Comparison of ENCODE assay signal across 8 cellular contexts in genomic region chr3:27533718-27534578, GRCh38. TPM values are rescaled to one million over a fixed set of nuclear protein-coding genes. Genes with fewer than 3 reads are reported as not detected.
DNase-seq lines count a peak whose midpoint lies in the region; ATAC-seq and TF ChIP-seq lines count a peak whose summit lies in the region.

No MANE protein-coding gene starts in this region.

- H3K27ac ChIP-seq in endodermal cell (ENCODE audit: low read depth, low read length), result no peak overlapping the region
- H3K27ac ChIP-seq in tibial artery, result peak overlapping the region; percentile 50 to 68

- CTCF ChIA-PET in activated B cell treated with CpG ODN at 0.5 μM for 24 hours (lab: Charles Lee), result no interaction called here

- intact Hi-C loops in activated B cell treated with CpG ODN at 0.5 μM for 24 hours (cut with micrococcal nuclease) (no loop called here), tibial artery (cut with DNase I; ENCODE audit: low total_unique reads) (loop anchor here (5.0 kb wide), 1 partner anchor 52 kb away; the partner anchor contains the start of gene SLC4A7)

- H3K9me3 Mint-ChIP-seq in activated B cell treated with CpG ODN at 0.5 μM for 24 hours (no peaks in the 10 kb centered on the region), endodermal cell (no peaks in the 10 kb centered on the region), mesothelial cell of epicardium (no peaks in the 10 kb centered on the region)

- H3K27me3 ChIP-seq in endodermal cell (ENCODE audit: control insufficient read depth, insufficient read depth, low read length, poor library complexity, severe bottlenecking) (no peaks in the 10 kb centered on the region), tibial artery (no peaks in the 10 kb centered on the region)

- H3K9ac ChIP-seq in endodermal cell (ENCODE audit: extremely low read depth, low read length, poor library complexity, severe bottlenecking), result no peak overlapping the region

- H3K4me3 Mint-ChIP-seq in activated B cell treated with CpG ODN at 0.5 μM for 24 hours, result peak overlapping the region; percentile 1
- peak overlapping the region; percentile 0 for H3K4me3 Mint-ChIP-seq in endodermal cell
- H3K4me3 Mint-ChIP-seq in mesothelial cell of epicardium, result no peak overlapping the region

- ATAC-seq in GM19025 (IDR thresholded peaks at IDR 0.05; ENCODE audit: low read depth, unreplicated experiment) (peak; percentile 79), activated B cell treated with CpG ODN at 0.5 μM for 24 hours (ENCODE audit: low read depth) (peak; percentile 37), HG03469 (IDR thresholded peaks at IDR 0.05; ENCODE audit: unreplicated experiment) (no peak)

- H3K36me3 Mint-ChIP-seq in activated B cell treated with CpG ODN at 0.5 μM for 24 hours (ENCODE audit: low read depth), result no peaks in the 10 kb centered on the region
- H3K36me3 Mint-ChIP-seq in endodermal cell (ENCODE audit: low read depth), result no peaks in the 10 kb centered on the region
- no peaks in the 10 kb centered on the region for H3K36me3 Mint-ChIP-seq in mesothelial cell of epicardium

- peaks cover 16% of the 10 kb centered on the region for H3K4me1 Mint-ChIP-seq in activated B cell treated with CpG ODN at 0.5 μM for 24 hours
- peaks cover 40% of the 10 kb centered on the region for H3K4me1 Mint-ChIP-seq in endodermal cell
- peaks cover 27% of the 10 kb centered on the region for H3K4me1 Mint-ChIP-seq in mesothelial cell of epicardium

- H3K9me3 ChIP-seq in endodermal cell (ENCODE audit: control insufficient read depth, low read length) (no peaks in the 10 kb centered on the region), tibial artery (no peaks in the 10 kb centered on the region)

- H3K36me3 ChIP-seq in endodermal cell (ENCODE audit: control insufficient read depth, insufficient read depth, low read length) (no peaks in the 10 kb centered on the region), tibial artery (no peaks in the 10 kb centered on the region)

- H3K27me3 Mint-ChIP-seq in activated B cell treated with CpG ODN at 0.5 μM for 24 hours (no peaks in the 10 kb centered on the region), endodermal cell (ENCODE audit: insufficient read depth) (no peaks in the 10 kb centered on the region), mesothelial cell of epicardium (ENCODE audit: low read depth) (no peaks in the 10 kb centered on the region)

- no peak overlapping the region for H3K4me3 ChIP-seq in endodermal cell (ENCODE audit: low read length)
- H3K4me3 ChIP-seq in tibial artery, result no peak overlapping the region

- H3K4me1 ChIP-seq in endodermal cell (ENCODE audit: control insufficient read depth, insufficient read depth, low read length) (peaks cover 13% of the 10 kb centered on the region), tibial artery (peaks cover 0 to 39% (median 18%) of the 10 kb centered on the region in 4 donors)

- POLR2A ChIA-PET in activated B cell treated with CpG ODN at 0.5 μM for 24 hours (lab: Charles Lee), result no interaction called here

- TF ChIP-seq CTCF in AG09319 (IDR thresholded peaks at IDR 0.05; ENCODE audit: low read depth, low read length), result peak; percentile 59
- no peak for TF ChIP-seq CTCF in activated B cell treated with CpG ODN at 0.5 μM for 24 hours (IDR thresholded peaks at IDR 0.05)
- peak; percentile 60 for TF ChIP-seq CTCF in endodermal cell (conservative IDR thresholded peaks at IDR 0.05)
- TF ChIP-seq CTCF in mesothelial cell of epicardium (IDR thresholded peaks at IDR 0.05; ENCODE audit: unreplicated experiment), result no peak
- peak; percentile 47 to 68 for TF ChIP-seq CTCF in tibial artery (IDR thresholded peaks at IDR 0.05)

- WGBS in endodermal cell (ENCODE audit: insufficient coverage in 1 of 2, insufficient read length in 1 of 2), 2 experiments, result 25 to 31% methylated on average over 2 to 10 of the region's 10 CpGs

- H3K27ac Mint-ChIP-seq in activated B cell treated with CpG ODN at 0.5 μM for 24 hours (peak overlapping the region; percentile 69), endodermal cell (peak overlapping the region; percentile 93), mesothelial cell of epicardium (peak overlapping the region; percentile 21)

- peak; percentile 89 for DNase-seq in AG09319 (ENCODE audit: extremely low read depth, low read depth)
- DNase-seq in HS-5 (ENCODE audit: low read depth), result peak; percentile 99
- no peak for DNase-seq in activated B cell treated with CpG ODN at 0.5 μM for 24 hours
- DNase-seq in endodermal cell, result peak; percentile 94
- no peak for DNase-seq in mesothelial cell of epicardium (ENCODE audit: low spot score in 2 of 2, unreplicated experiment in 2 of 2)
- peak; percentile 77 to 88 for DNase-seq in tibial artery

RNA-seq across cellular contexts. Expression of gene SLC4A7, which starts 49.8 kb away (rescaled TPM):
- total RNA-seq in activated B cell treated with CpG ODN at 0.5 μM for 24 hours (24.3 and 31.3 TPM in 2 replicates), endodermal cell (10 to 100 TPM; 58.4 to 83.8 TPM), mesothelial cell of epicardium (43.3 to 48.2 TPM (median 46.3 TPM) in 3 replicates)
- polyA plus RNA-seq in endodermal cell (2013, experiment 1 of 2), result 50.7 TPM
- 49.1 TPM for polyA plus RNA-seq in endodermal cell (2013, experiment 2 of 2)

Comparison
In these comparisons a context has a peak if more than half of its experiments do, and no peak if none do; other contexts are left out.
1. DNase-seq: peak in AG09319 (single experiment), HS-5 (single experiment), endodermal cell (single experiment) and tibial artery (2 of 2); none in activated B cell treated with CpG ODN at 0.5 μM for 24 hours (single experiment) and mesothelial cell of epicardium (0 of 2).
2. CTCF ChIP-seq: peak in AG09319 (single experiment), endodermal cell (single experiment) and tibial artery (2 of 2); none in activated B cell treated with CpG ODN at 0.5 μM for 24 hours (single experiment) and mesothelial cell of epicardium (single experiment).
3. H3K27ac Mint-ChIP-seq: peak in every context shown above with its lines; median percentile 93 in endodermal cell; 69 in activated B cell treated with CpG ODN at 0.5 μM for 24 hours; 21 in mesothelial cell of epicardium.